In the genomic region with DNA sequence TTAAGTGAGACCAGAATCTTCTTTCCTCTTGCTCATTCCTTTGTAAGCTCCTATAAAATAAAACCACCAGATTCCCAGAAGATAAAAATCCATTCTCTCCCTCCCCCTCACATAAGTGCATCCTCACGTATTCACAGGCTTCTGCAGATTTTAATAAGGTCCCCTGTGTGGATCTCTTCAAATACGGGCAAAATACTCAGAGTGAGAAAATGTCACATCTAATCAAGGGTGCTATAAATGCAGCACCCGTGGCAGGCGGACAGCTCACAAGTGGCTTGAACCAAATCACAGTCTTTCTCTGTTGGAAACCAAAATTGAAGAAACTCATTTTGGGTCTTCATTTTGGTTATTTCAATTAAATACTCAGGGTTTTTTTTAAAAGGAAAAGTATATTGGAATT, we compare ENCODE assay signal across 2 cellular contexts.
A peak's percentile ranks its signal among the peaks of the same experiment; 100 is the strongest.
TF ChIP-seq lines count a peak whose summit lies in the region.

No MANE protein-coding gene starts in this region.

TF ChIP-seq in HCT116, 20 proteins besides CTCF, POLR2A, EP300 and RAD21:
- TF ChIP-seq, protein P1, sequence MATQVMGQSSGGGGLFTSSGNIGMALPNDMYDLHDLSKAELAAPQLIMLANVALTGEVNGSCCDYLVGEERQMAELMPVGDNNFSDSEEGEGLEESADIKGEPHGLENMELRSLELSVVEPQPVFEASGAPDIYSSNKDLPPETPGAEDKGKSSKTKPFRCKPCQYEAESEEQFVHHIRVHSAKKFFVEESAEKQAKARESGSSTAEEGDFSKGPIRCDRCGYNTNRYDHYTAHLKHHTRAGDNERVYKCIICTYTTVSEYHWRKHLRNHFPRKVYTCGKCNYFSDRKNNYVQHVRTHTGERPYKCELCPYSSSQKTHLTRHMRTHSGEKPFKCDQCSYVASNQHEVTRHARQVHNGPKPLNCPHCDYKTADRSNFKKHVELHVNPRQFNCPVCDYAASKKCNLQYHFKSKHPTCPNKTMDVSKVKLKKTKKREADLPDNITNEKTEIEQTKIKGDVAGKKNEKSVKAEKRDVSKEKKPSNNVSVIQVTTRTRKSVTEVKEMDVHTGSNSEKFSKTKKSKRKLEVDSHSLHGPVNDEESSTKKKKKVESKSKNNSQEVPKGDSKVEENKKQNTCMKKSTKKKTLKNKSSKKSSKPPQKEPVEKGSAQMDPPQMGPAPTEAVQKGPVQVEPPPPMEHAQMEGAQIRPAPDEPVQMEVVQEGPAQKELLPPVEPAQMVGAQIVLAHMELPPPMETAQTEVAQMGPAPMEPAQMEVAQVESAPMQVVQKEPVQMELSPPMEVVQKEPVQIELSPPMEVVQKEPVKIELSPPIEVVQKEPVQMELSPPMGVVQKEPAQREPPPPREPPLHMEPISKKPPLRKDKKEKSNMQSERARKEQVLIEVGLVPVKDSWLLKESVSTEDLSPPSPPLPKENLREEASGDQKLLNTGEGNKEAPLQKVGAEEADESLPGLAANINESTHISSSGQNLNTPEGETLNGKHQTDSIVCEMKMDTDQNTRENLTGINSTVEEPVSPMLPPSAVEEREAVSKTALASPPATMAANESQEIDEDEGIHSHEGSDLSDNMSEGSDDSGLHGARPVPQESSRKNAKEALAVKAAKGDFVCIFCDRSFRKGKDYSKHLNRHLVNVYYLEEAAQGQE (IDR thresholded peaks at IDR 0.05; ENCODE audit: low read depth), result 0 out of 2 replicates have a peak, but pooled peaks have one; percentile 3
- no peak for TF ChIP-seq ZFX (IDR thresholded peaks at IDR 0.05)

TF ChIP-seq in GM12878, 131 proteins besides CTCF, POLR2A, EP300 and RAD21 (continued from another document):
- TF ChIP-seq, protein P1 (IDR thresholded peaks at IDR 0.05; ENCODE audit: low read depth, low read length), result peak; percentile 48; the same call in 1 of the 2 replicates
